In the genomic region with DNA sequence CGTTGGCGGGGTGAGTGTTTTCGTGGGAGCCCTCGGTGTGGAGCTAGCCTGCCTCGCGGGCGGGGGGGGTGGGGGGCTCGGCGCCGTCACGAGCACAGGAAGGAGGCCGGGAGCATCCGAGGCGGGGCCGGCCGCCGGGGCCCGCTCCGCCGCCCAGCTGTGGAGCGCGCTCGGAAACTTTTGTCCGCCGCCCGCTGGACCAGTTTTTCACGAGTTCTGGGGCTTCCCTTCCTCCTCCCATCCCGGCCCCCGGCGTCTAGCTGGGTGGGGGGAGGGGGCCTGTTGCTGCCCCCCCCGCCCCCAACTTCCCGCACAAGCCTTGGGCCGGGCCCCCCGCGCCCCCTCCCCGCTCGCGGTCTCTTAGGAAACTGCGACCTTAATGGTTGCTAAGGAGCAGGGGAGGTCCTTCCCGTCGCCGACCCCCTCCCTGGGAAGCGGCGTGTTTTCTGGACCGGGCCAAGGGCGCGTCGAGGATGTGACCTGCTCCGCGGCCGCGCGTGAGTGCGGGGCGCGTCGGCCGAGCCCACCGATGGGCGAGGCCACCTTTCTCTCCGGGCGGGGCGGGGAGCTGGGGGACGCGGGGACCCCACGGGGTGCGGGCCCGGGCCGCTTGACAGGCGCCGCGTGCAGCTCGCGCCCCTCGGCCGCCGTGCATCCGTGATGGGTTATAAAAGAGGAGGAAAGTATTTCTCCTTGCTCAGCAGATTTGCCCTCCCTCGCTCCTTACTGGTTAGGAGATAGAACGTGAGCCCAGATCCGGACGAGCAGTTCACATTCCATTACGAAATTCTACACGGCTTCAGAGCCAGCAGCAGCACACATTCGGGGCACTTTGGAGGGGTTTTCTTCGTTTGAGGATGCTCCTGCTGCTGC, we compare ENCODE assay signal across 8 cellular contexts. TPM values are rescaled to one million over a fixed set of nuclear protein-coding genes. Genes with fewer than 3 reads are reported as not detected.
DNase-seq lines count a peak whose midpoint lies in the region; ATAC-seq and TF ChIP-seq lines count a peak whose summit lies in the region.

No MANE protein-coding gene starts in this region.

- H3K79me2 ChIP-seq in SU-DHL-6 (ENCODE audit: insufficient read depth, low read length) (no peaks in the 10 kb centered on the region; the same call in 1 of the 2 replicates), hepatocyte (peaks cover 63% of the 10 kb centered on the region)

- WGBS in hepatocyte (ENCODE audit: low lambda C conversion rate, missing lambda C conversion rate): 2% methylated on average over 21 of the region's 86 CpGs

- TF ChIP-seq POLR2A in gastrocnemius medialis (IDR thresholded peaks at IDR 0.05): peak; percentile 35 to 41

- no peak overlapping the region for H3K27ac ChIP-seq in HUES48 (ENCODE audit: low read depth, low read length)
- H3K27ac ChIP-seq in SU-DHL-6 (ENCODE audit: low read depth, low read length): no peak overlapping the region
- peak overlapping the region; percentile 98 for H3K27ac ChIP-seq in hepatocyte
- H3K27ac ChIP-seq in gastrocnemius medialis: peak overlapping the region; percentile 85 to 96 (median 94)

- H3K4me1 ChIP-seq in HUES48 (ENCODE audit: control insufficient read depth, insufficient read depth, low read length) (peaks cover 42% of the 10 kb centered on the region), hepatocyte (ENCODE audit: insufficient read depth) (peaks cover 30% of the 10 kb centered on the region), gastrocnemius medialis (peaks cover 20 to 37% of the 10 kb centered on the region in 2 donors)

- H3F3A ChIP-seq in SU-DHL-6 (ENCODE audit: insufficient read depth): peaks cover 11% of the 10 kb centered on the region

- H3K36me3 ChIP-seq in HUES48 (ENCODE audit: control insufficient read depth, insufficient read depth, low read length): no peaks in the 10 kb centered on the region
- H3K36me3 ChIP-seq in SU-DHL-6 (ENCODE audit: low read length): no peaks in the 10 kb centered on the region
- no peaks in the 10 kb centered on the region for H3K36me3 ChIP-seq in hepatocyte (replicated peaks; ENCODE audit: insufficient read depth, low read depth)
- no peaks in the 10 kb centered on the region for H3K36me3 ChIP-seq in gastrocnemius medialis

- ATAC-seq in gastrocnemius medialis (peak; percentile 60 to 68), HG03460 (IDR thresholded peaks at IDR 0.05; ENCODE audit: unreplicated experiment) (no peak)

- intact Hi-C loops in gastrocnemius medialis (cut with DNase I; ENCODE audit: low total_unique reads): loop anchor here (1.0 to 5.0 kb wide), 6 partner anchors 50 to 362 kb away; no protein-coding TSS in a partner anchor

- H3K27me3 ChIP-seq in HUES48 (ENCODE audit: control insufficient read depth, insufficient read depth, low read length) (peaks cover 38% of the 10 kb centered on the region), SU-DHL-6 (ENCODE audit: low read length) (no peaks in the 10 kb centered on the region), hepatocyte (no peaks in the 10 kb centered on the region), gastrocnemius medialis (no peaks in the 10 kb centered on the region)

- H3K9me3 ChIP-seq in HUES48 (ENCODE audit: control insufficient read depth, insufficient read depth, low read length): no peaks in the 10 kb centered on the region
- no peaks in the 10 kb centered on the region for H3K9me3 ChIP-seq in SU-DHL-6 (ENCODE audit: insufficient read depth, low read length)
- no peaks in the 10 kb centered on the region for H3K9me3 ChIP-seq in hepatocyte (ENCODE audit: low read depth)
- no peaks in the 10 kb centered on the region for H3K9me3 ChIP-seq in gastrocnemius medialis

- H3K9me2 ChIP-seq in SU-DHL-6 (replicated peaks; ENCODE audit: insufficient read depth, low read length) (no peaks in the 10 kb centered on the region), hepatocyte (replicated peaks; ENCODE audit: insufficient read depth) (no peaks in the 10 kb centered on the region)

- H2AFZ ChIP-seq in SU-DHL-6 (ENCODE audit: low read depth, low read length, severe bottlenecking) (peak overlapping the region; percentile 94), hepatocyte (peak overlapping the region; percentile 48)

- H3K9ac ChIP-seq in HUES48 (ENCODE audit: low read depth, low read length) (no peak overlapping the region), SU-DHL-6 (ENCODE audit: low read length) (peak overlapping the region; percentile 66)

- H3K4me3 ChIP-seq in HUES48 (ENCODE audit: low read depth, low read length) (peak overlapping the region; percentile 85), SU-DHL-6 (ENCODE audit: insufficient read depth, low read length, poor library complexity, severe bottlenecking) (peak overlapping the region; percentile 90), astrocyte of the spinal cord (ENCODE audit: low read depth, low read length) (peak overlapping the region; percentile 94), hepatocyte (peak overlapping the region; percentile 92), gastrocnemius medialis (peak overlapping the region; percentile 93 to 98 (median 96))

- TF ChIP-seq CTCF in SU-DHL-6 (IDR thresholded peaks at IDR 0.05; ENCODE audit: insufficient read depth, low read length, poor library complexity, severe bottlenecking) (no peak), astrocyte of the spinal cord (IDR thresholded peaks at IDR 0.05; ENCODE audit: low read depth, low read length) (no peak), hepatocyte (IDR thresholded peaks at IDR 0.05; ENCODE audit: poor library complexity) (no peak), gastrocnemius medialis (IDR thresholded peaks at IDR 0.05 in 4 of 5, conservative IDR thresholded peaks at IDR 0.05 in 1 of 5) (no peak)

- H3K4me2 ChIP-seq in SU-DHL-6 (ENCODE audit: low read depth, low read length, poor library complexity, severe bottlenecking): peak overlapping the region; percentile 68
- H3K4me2 ChIP-seq in hepatocyte: peak overlapping the region; percentile 75

- DNase-seq in DMS 273 treated with DMSO at 0.1 percent for 48 hours (lab: John Stamatoyannopoulos, UW) (peak; percentile 12), astrocyte of the spinal cord (ENCODE audit: low read depth, low spot score) (peak; percentile 62), hepatocyte (ENCODE audit: low spot score) (peak; percentile 84), gastrocnemius medialis (peak; percentile 52 to 65)
- no peak for DNase-seq in NK-92 treated with Interleukin-12 subunit alpha and Interleukin-12 subunit beta, amount 100 ng/mL, for 24 hours (lab: John Stamatoyannopoulos, UW)

- in situ Hi-C loops in astrocyte of the spinal cord (cut with HindIII; ENCODE audit: low sequenced_read_pairs) (no loop called here), gastrocnemius medialis (cut with MboI; ENCODE audit: low sequenced_read_pairs in 4 of 4) (loop anchor here in 1 of 4 donors (25.0 kb wide), 1 partner anchor 103 kb away; no protein-coding TSS in a partner anchor)

- H4K20me1 ChIP-seq in SU-DHL-6 (ENCODE audit: low read depth, low read length) (peaks cover 34% of the 10 kb centered on the region), hepatocyte (ENCODE audit: insufficient read depth, poor library complexity, severe bottlenecking) (peaks cover 39% of the 10 kb centered on the region)

RNA-seq across cellular contexts. Expression of gene RREB1, which starts 1.4 kb away (rescaled TPM):
- 23.6 and 28.7 TPM in 2 replicates for total RNA-seq in hepatocyte
- polyA plus RNA-seq in hepatocyte: 15.2 and 19.7 TPM in 2 replicates
- total RNA-seq in gastrocnemius medialis: 10 to 100 TPM; 18.0 to 41.3 (median 39.2) TPM

Comparison
In these comparisons a context has a peak if more than half of its experiments do, and no peak if none do; other contexts are left out.
1. H3K27ac ChIP-seq: peak in hepatocyte (single experiment) and gastrocnemius medialis (4 of 4); none in HUES48 (single experiment) and SU-DHL-6 (single experiment).
2. Peak in every context shown above with its lines, with median percentiles within 50 percentile points of each other: H3K4me3 ChIP-seq.